ENCODE assay signal across 1 cellular context in the genomic region with DNA sequence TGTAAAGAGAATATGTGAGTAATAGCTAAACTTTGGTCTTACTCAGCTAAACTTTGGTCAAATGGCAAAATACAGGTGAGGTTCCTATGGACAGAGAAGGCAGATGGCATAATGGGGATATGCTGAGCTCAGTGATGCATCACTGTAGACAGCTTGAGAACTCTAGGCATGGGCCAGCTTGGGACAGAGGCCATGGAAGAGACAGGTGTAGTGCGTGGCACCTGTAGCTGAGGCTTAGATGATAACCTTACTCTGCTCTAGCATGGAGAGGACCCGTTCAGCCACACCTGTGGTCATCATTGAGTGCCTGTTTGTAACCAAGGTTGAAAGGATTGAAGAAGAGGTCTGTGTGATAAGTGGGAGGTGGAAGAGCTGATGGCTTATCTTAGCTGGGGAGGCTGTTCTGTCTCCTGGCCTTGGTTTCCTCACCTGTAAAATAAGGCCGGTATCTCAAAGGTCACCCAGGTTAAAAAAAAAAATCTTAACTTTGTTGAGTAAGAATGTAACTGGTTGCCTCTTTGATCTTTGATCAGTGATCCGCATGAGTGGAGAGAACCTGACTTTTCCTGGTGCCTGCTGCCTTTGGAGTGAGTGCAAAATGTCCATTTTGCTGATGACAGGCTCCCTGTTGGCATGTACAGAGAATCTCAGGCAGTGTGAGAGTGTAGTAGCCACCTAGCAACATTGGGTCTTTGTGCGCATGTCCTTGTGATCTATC.
A peak's percentile ranks its signal among the peaks of the same experiment; 100 is the strongest.
TF ChIP-seq lines count a peak whose summit lies in the region.

No MANE protein-coding gene starts in this region.

TF ChIP-seq in GM12878, 131 proteins besides CTCF, POLR2A, EP300 and RAD21 (continued from another document):
- TF ChIP-seq, protein P1, sequence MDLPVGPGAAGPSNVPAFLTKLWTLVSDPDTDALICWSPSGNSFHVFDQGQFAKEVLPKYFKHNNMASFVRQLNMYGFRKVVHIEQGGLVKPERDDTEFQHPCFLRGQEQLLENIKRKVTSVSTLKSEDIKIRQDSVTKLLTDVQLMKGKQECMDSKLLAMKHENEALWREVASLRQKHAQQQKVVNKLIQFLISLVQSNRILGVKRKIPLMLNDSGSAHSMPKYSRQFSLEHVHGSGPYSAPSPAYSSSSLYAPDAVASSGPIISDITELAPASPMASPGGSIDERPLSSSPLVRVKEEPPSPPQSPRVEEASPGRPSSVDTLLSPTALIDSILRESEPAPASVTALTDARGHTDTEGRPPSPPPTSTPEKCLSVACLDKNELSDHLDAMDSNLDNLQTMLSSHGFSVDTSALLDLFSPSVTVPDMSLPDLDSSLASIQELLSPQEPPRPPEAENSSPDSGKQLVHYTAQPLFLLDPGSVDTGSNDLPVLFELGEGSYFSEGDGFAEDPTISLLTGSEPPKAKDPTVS (IDR thresholded peaks at IDR 0.05; ENCODE audit: low read depth, low read length), result no peak
- peak in 1 of 2 experiments; percentile 15; a peak in 1 of 4 replicates for TF ChIP-seq BHLHE40 (IDR thresholded peaks at IDR 0.05; ENCODE audit: borderline replicate concordance in 1 of 2, low read depth in 2 of 2, low read length in 1 of 2)
TF ChIP-seq in GM12878: peak in this region for 6.
